ENCODE assay signal across 1 cellular context in the genomic region with DNA sequence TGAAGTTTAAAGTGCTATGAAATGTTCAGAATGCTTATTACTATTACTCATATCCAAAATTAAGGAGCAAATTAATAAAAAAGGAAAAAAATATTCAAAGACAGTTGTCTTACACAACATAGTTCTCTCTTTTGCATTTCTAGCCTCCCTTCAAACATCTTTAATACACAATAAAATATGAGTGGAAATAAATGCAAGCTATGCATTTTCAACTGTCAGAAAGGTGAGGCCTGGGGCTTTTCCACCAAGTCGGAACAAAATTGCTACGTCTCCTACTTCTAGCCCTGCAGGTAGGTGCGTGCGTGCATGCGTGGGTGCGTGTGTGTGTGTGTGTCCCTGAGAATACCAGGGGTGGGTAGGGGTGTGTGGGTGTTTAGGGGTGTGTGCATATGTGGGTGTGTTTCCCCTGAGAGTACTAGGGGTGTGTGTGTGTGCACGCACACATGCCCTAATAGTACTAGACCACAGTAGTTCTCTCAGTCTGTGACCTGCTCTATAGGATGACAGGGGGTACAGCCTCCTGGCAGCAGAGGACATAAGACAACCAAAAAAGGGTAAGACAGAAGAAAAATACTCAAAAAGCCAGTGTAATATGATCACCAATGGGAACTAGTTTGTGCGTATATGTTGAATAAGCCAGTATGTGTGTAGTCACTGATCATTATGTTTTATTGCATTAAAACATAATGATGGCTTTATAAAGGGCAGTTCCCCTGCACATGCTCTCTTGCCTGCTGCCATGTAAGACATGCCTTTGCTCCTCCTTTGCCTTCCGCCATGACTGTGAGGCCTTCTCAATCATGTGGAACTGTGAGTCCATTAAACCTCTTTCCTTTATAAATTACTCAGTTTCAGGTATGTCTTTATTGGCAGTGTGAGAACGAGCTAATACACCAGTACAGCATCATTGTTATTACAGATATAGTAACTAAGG.
TF ChIP-seq lines count a peak whose summit lies in the region.

No MANE protein-coding gene starts in this region.

TF ChIP-seq in HepG2, 621 proteins besides CTCF, POLR2A, EP300 and RAD21 (continued from another document):
- TF ChIP-seq, protein P1, sequence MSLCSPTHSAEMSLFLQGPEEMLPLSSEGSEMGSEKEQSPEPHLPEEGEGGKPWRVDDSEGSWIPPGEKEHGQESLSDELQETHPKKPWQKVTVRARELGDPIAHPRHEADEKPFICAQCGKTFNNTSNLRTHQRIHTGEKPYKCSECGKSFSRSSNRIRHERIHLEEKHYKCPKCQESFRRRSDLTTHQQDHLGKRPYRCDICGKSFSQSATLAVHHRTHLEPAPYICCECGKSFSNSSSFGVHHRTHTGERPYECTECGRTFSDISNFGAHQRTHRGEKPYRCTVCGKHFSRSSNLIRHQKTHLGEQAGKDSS (CRISPR knock-in tag; IDR thresholded peaks at IDR 0.05; ENCODE audit: borderline replicate concordance, low read depth), result no peak
- TF ChIP-seq MAFF (IDR thresholded peaks at IDR 0.05; ENCODE audit: low read depth, low read length) (peak; percentile 81), ZNF549 (CRISPR knock-in tag; IDR thresholded peaks at IDR 0.05) (no peak), ZNF7 (CRISPR knock-in tag; IDR thresholded peaks at IDR 0.05) (no peak), JUNB (CRISPR knock-in tag; IDR thresholded peaks at IDR 0.05; ENCODE audit: borderline replicate concordance) (no peak), FIP1L1 (IDR thresholded peaks at IDR 0.05; ENCODE audit: borderline replicate concordance, insufficient read depth, low read depth, low read length) (no peak), ZFP36 (IDR thresholded peaks at IDR 0.05; ENCODE audit: borderline replicate concordance, low read depth, low read length, partially characterized antibody) (no peak), IKZF1 (IDR thresholded peaks at IDR 0.05) (no peak), SIN3B (IDR thresholded peaks at IDR 0.05; ENCODE audit: low read length) (no peak)
